8 cellular contexts compared by ENCODE assay signal in genomic region chr9:100011062-100011681, GRCh38.
DNase-seq lines count a peak whose midpoint lies in the region; ATAC-seq and TF ChIP-seq lines count a peak whose summit lies in the region.

No MANE protein-coding gene starts in this region.

- DNase-seq in COLO668 (lab: John Stamatoyannopoulos, UW; ENCODE audit: unreplicated experiment) (peak; percentile 14), HCEC 1CT (peak; percentile 58), NOMO-1 (lab: John Stamatoyannopoulos, UW; ENCODE audit: unreplicated experiment in 2 of 2) (peak; percentile 14 to 63), amniotic stem cell (lab: John Stamatoyannopoulos, UW) (peak; percentile 8), left kidney (ENCODE audit: low read depth, low spot score) (peak; percentile 64), thyroid gland (no peak), Right ventricle myocardium inferior (ENCODE audit: missing footprints) (no peak)

- H3K27ac ChIP-seq in thyroid gland, result no peak overlapping the region

- no peak overlapping the region for H3K4me3 ChIP-seq in thyroid gland (replicated peaks in 1 of 3)

- ATAC-seq in HG03354 (IDR thresholded peaks at IDR 0.05; ENCODE audit: poor library complexity, severe bottlenecking, unreplicated experiment) (no peak), Right ventricle myocardium inferior (no peak)

- no peaks in the 10 kb centered on the region for H3K27me3 ChIP-seq in thyroid gland

- H3K9me3 ChIP-seq in thyroid gland, result no peaks in the 10 kb centered on the region

- no peak for TF ChIP-seq POLR2A in thyroid gland (IDR thresholded peaks at IDR 0.05)

- intact Hi-C loops in thyroid gland (cut with DNase I) (no loop called here), Right ventricle myocardium inferior (cut with DNase I) (loop anchor here (10.0 kb wide), 1 partner anchor 186 kb away; the partner anchor contains the start of gene NR4A3)

- peak in 5 of 6 experiments; percentile 10 to 50 (median 33) for TF ChIP-seq CTCF in thyroid gland (IDR thresholded peaks at IDR 0.05)

- WGBS in thyroid gland, 2 donors, result 68 to 75% methylated on average over 1 of the region's 1 CpG

- peaks cover 0 to 6% of the 10 kb centered on the region in 2 donors for H3K36me3 ChIP-seq in thyroid gland

- H3K4me1 ChIP-seq in thyroid gland, result no peaks in the 10 kb centered on the region

Comparison
In these comparisons a context has a peak if more than half of its experiments do, and no peak if none do; other contexts are left out.
1. DNase-seq: peak in COLO668 (single experiment), HCEC 1CT (single experiment), NOMO-1 (2 of 2), amniotic stem cell (single experiment) and left kidney (single experiment); none in thyroid gland (0 of 2) and Right ventricle myocardium inferior (single experiment).